ENCODE assay signal across 26 cellular contexts in genomic region chr14:93323597-93323992, GRCh38. TPM values are rescaled to one million over a fixed set of nuclear protein-coding genes. Genes with fewer than 3 reads are reported as not detected.
"Had no signal": no experiment of that assay in that cellular context is flagged by ENCODE, and none has a peak within 500 bp of the region (broad histone marks: within the 10 kb centered on the region; RNA-seq: fewer than 3 reads in every experiment).

No MANE protein-coding gene starts in this region.

- DNase-seq: activated CD4-positive, alpha-beta T cell treated with anti-CD3 and anti-CD28 coated beads, Interleukin-2, amount 10 ng/mL, durations not matched to agents 24 days and 14 days; activated CD8-positive, alpha-beta T cell treated with anti-CD3 and anti-CD28 coated beads, Interleukin-2, amount 10 ng/mL, durations not matched to agents 7 days and 5 days; activated effector memory CD4-positive, alpha-beta T cell treated with Interleukin-2 at 50 U/mL for 16 hours; activated naive CD4-positive, alpha-beta T cell treated with anti-CD3 and anti-CD28 coated beads, Interleukin-2, amount 10 ng/mL, durations not matched to agents 7 days and 5 days; activated naive CD8-positive, alpha-beta T cell treated with anti-CD3 and anti-CD28 coated beads, Interleukin-2, amount 50 U/mL, for 24 hours; activated T-cell treated with anti-CD3 and anti-CD28 coated beads, Interleukin-2, amount 50 U/mL, for 4 hours; anterior cingulate cortex; brain microvascular endothelial cell; central memory CD4-positive, alpha-beta T cell; colonic mucosa; heart right ventricle; left ventricle myocardium inferior; mammary epithelial cell; midbrain; stimulated activated CD4-positive, alpha-beta T cell treated with anti-CD3 and anti-CD28 coated beads, Interleukin-4, amount 100 ng/mL, for 1 hour; stimulated activated naive CD4-positive, alpha-beta T cell; thyroid gland had no signal

- H3K36me3 ChIP-seq: brain microvascular endothelial cell, colonic mucosa, gastroesophageal sphincter, left ventricle myocardium inferior, thyroid gland, vagina had no signal

- H3K4me3 Mint-ChIP-seq: activated CD4-positive, alpha-beta T cell treated with anti-CD3 and anti-CD28 coated beads, Interleukin-2, amount 10 ng/mL, durations not matched to agents 24 days and 14 days; activated CD8-positive, alpha-beta T cell treated with anti-CD3 and anti-CD28 coated beads, Interleukin-2, amount 10 ng/mL, durations not matched to agents 7 days and 5 days; activated naive CD4-positive, alpha-beta T cell treated with anti-CD3 and anti-CD28 coated beads, Interleukin-2, amount 10 ng/mL, durations not matched to agents 7 days and 5 days; activated naive CD8-positive, alpha-beta T cell treated with anti-CD3 and anti-CD28 coated beads, Interleukin-2, amount 50 U/mL, for 24 hours; activated T-cell treated with anti-CD3 and anti-CD28 coated beads, Interleukin-2, amount 50 U/mL, for 4 hours; nephron; WTC11 had no signal

- H3K27me3 Mint-ChIP-seq: activated CD4-positive, alpha-beta T cell treated with anti-CD3 and anti-CD28 coated beads, Interleukin-2, amount 10 ng/mL, durations not matched to agents 24 days and 14 days; activated naive CD4-positive, alpha-beta T cell treated with anti-CD3 and anti-CD28 coated beads, Interleukin-2, amount 10 ng/mL, durations not matched to agents 7 days and 5 days; activated naive CD8-positive, alpha-beta T cell treated with anti-CD3 and anti-CD28 coated beads, Interleukin-2, amount 50 U/mL, for 24 hours had no signal

- H3K9me3 Mint-ChIP-seq: activated CD4-positive, alpha-beta T cell treated with anti-CD3 and anti-CD28 coated beads, Interleukin-2, amount 10 ng/mL, durations not matched to agents 24 days and 14 days; activated naive CD4-positive, alpha-beta T cell treated with anti-CD3 and anti-CD28 coated beads, Interleukin-2, amount 10 ng/mL, durations not matched to agents 7 days and 5 days; activated naive CD8-positive, alpha-beta T cell treated with anti-CD3 and anti-CD28 coated beads, Interleukin-2, amount 50 U/mL, for 24 hours; activated T-cell treated with anti-CD3 and anti-CD28 coated beads, Interleukin-2, amount 50 U/mL, for 4 hours; nephron; WTC11 had no signal

- H3K4me2 ChIP-seq: smooth muscle cell had no signal

- H3K27ac Mint-ChIP-seq: activated CD4-positive, alpha-beta T cell treated with anti-CD3 and anti-CD28 coated beads, Interleukin-2, amount 10 ng/mL, durations not matched to agents 24 days and 14 days; activated CD8-positive, alpha-beta T cell treated with anti-CD3 and anti-CD28 coated beads, Interleukin-2, amount 10 ng/mL, durations not matched to agents 7 days and 5 days; activated naive CD4-positive, alpha-beta T cell treated with anti-CD3 and anti-CD28 coated beads, Interleukin-2, amount 10 ng/mL, durations not matched to agents 7 days and 5 days; activated naive CD8-positive, alpha-beta T cell treated with anti-CD3 and anti-CD28 coated beads, Interleukin-2, amount 50 U/mL, for 24 hours; nephron; WTC11 had no signal

- H3K4me1 ChIP-seq: colonic mucosa had no signal

- H3K27ac ChIP-seq: brain microvascular endothelial cell, colonic mucosa, gastroesophageal sphincter, heart right ventricle, left ventricle myocardium inferior, thyroid gland, vagina had no signal

- H3K9me3 ChIP-seq: colonic mucosa, gastroesophageal sphincter, heart right ventricle, left ventricle myocardium inferior, thyroid gland, vagina had no signal

- H3K27me3 ChIP-seq: brain microvascular endothelial cell, colonic mucosa, gastroesophageal sphincter, heart right ventricle, thyroid gland, vagina had no signal

- H3K4me3 ChIP-seq: colonic mucosa, gastroesophageal sphincter, heart right ventricle, left ventricle myocardium inferior, smooth muscle cell, thyroid gland, vagina had no signal

- ATAC-seq: activated CD8-positive, alpha-beta T cell treated with anti-CD3 and anti-CD28 coated beads, Interleukin-2, amount 10 ng/mL, durations not matched to agents 7 days and 5 days; activated naive CD8-positive, alpha-beta T cell treated with anti-CD3 and anti-CD28 coated beads, Interleukin-2, amount 50 U/mL, for 24 hours; activated T-cell treated with anti-CD3 and anti-CD28 coated beads, Interleukin-2, amount 50 U/mL, for 4 hours; gastroesophageal sphincter; heart right ventricle; sciatic nerve; WTC11 had no signal

- H3K36me3 Mint-ChIP-seq: WTC11 had no signal

- FAIRE-seq: endometrium had no signal

RNA-seq across cellular contexts. Expression of gene COX8C, which starts 23.4 kb away (rescaled TPM):
- total RNA-seq: activated CD4-positive, alpha-beta T cell treated with anti-CD3 and anti-CD28 coated beads, Interleukin-2, amount 10 ng/mL, durations not matched to agents 24 days and 14 days; activated CD8-positive, alpha-beta T cell treated with anti-CD3 and anti-CD28 coated beads, Interleukin-2, amount 10 ng/mL, durations not matched to agents 7 days and 5 days; activated T-cell treated with anti-CD3 and anti-CD28 coated beads, Interleukin-2, amount 50 U/mL, for 4 hours; colonic mucosa; esophagus mucosa; gastroesophageal sphincter; kidney epithelial cell; mammary epithelial cell; sciatic nerve; smooth muscle cell; thyroid gland; vagina; WTC11 had no signal
- polyA plus RNA-seq: heart right ventricle, mammary epithelial cell, smooth muscle cell had no signal
